In genomic region chr12:121238086-121238485, GRCh38 we compare ENCODE assay signal across 1 cellular context.
TF ChIP-seq lines count a peak whose summit lies in the region.

No MANE protein-coding gene starts in this region.

TF ChIP-seq in IMR-90, 13 proteins besides CTCF, POLR2A, EP300 and RAD21:
- TF ChIP-seq SMC3 (IDR thresholded peaks at IDR 0.05; ENCODE audit: low read depth, low read length) = no peak
- no peak for TF ChIP-seq MXI1 (IDR thresholded peaks at IDR 0.05; ENCODE audit: borderline replicate concordance, low read depth, low read length)
- TF ChIP-seq MAFK (IDR thresholded peaks at IDR 0.05; ENCODE audit: low read depth, low read length) = no peak
- no peak for TF ChIP-seq RCOR1 (IDR thresholded peaks at IDR 0.05; ENCODE audit: insufficient replicate concordance, low read length)
- TF ChIP-seq ELK1 (IDR thresholded peaks at IDR 0.05; ENCODE audit: borderline replicate concordance, low read depth, low read length) = no peak
- no peak for TF ChIP-seq USF2 (IDR thresholded peaks at IDR 0.05; ENCODE audit: low read depth, low read length)
- TF ChIP-seq MAZ (IDR thresholded peaks at IDR 0.05; ENCODE audit: borderline replicate concordance, low read depth, low read length) = no peak
- no peak for TF ChIP-seq BHLHE40 (IDR thresholded peaks at IDR 0.05; ENCODE audit: low read depth, low read length)
- TF ChIP-seq NFE2L2 (IDR thresholded peaks at IDR 0.05; ENCODE audit: low read depth, low read length) = no peak
